In genomic region chr15:32767236-32767635, GRCh38 we compare ENCODE assay signal across 34 cellular contexts. TPM values are rescaled to one million over a fixed set of nuclear protein-coding genes. Genes with fewer than 3 reads are reported as not detected.
"Had no signal": no experiment of that assay in that cellular context is flagged by ENCODE, and none has a peak within 500 bp of the region (broad histone marks: within the 10 kb centered on the region; RNA-seq: fewer than 3 reads in every experiment).

No MANE protein-coding gene starts in this region.

- H3K4me3 Mint-ChIP-seq: activated CD4-positive, alpha-beta memory T cell treated with anti-CD3 and anti-CD28 coated beads for 36 hours; activated CD4-positive, alpha-beta T cell treated with anti-CD3 and anti-CD28 coated beads for 36 hours; activated CD4-positive, alpha-beta T cell treated with anti-CD3 and anti-CD28 coated beads, Interleukin-2, amount 10 ng/mL, durations not matched to agents 24 days and 14 days; activated CD8-positive, alpha-beta memory T cell treated with anti-CD3 and anti-CD28 coated beads, Interleukin-2, amount 10 ng/mL, durations not matched to agents 7 days and 5 days; activated CD8-positive, alpha-beta T cell treated with anti-CD3 and anti-CD28 coated beads, Interleukin-2, amount 10 ng/mL, durations not matched to agents 7 days and 5 days; activated naive CD4-positive, alpha-beta T cell treated with anti-CD3 and anti-CD28 coated beads, Interleukin-2, amount 10 ng/mL, durations not matched to agents 7 days and 5 days; activated naive CD8-positive, alpha-beta T cell treated with anti-CD3 and anti-CD28 coated beads, Interleukin-2, amount 10 ng/mL, durations not matched to agents 7 days and 5 days; activated T-helper 1 cell treated with anti-CD3 and anti-CD28 coated beads, Interleukin-12 subunit alpha, Interleukin-12 subunit beta, Interleukin-2, Interleukin-4 antibody, amounts not matched to agents 30 ng/mL and 10 ng/mL and 1 ng/mL, durations not matched to agents 14 hours and 24 hours and 36 hours; central memory CD8-positive, alpha-beta T cell; dendritic cell treated with granulocyte-macrophage colony-stimulating factor and Interleukin-4, amounts not matched to agents 40 ng/mL and 50 ng/mL, for 4 days; endodermal cell; T-helper 17 cell; T-helper 2 cell treated with Interferon-gamma antibody and Interleukin-4, amounts not matched to agents 5 μg/mL and 100 μg/mL, for 36 hours had no signal

- H3K27me3 ChIP-seq: ascending aorta, brain microvascular endothelial cell, dorsolateral prefrontal cortex had no signal

- DNase-seq: activated CD4-positive, alpha-beta memory T cell treated with anti-CD3 and anti-CD28 coated beads for 36 hours; activated CD4-positive, alpha-beta T cell treated with anti-CD3 and anti-CD28 coated beads for 36 hours; activated CD4-positive, alpha-beta T cell treated with anti-CD3 and anti-CD28 coated beads, Interleukin-2, amount 10 ng/mL, durations not matched to agents 24 days and 14 days; activated CD4-positive, CD25-positive, alpha-beta regulatory T cell; activated CD4-positive, CD25-positive, alpha-beta regulatory T cell treated with anti-CD3 and anti-CD28 coated beads, Interleukin-2, amount 50 U/mL, for 72 hours; activated CD8-positive, alpha-beta memory T cell treated with anti-CD3 and anti-CD28 coated beads, Interleukin-2, amount 10 ng/mL, durations not matched to agents 7 days and 5 days; activated CD8-positive, alpha-beta memory T cell treated with anti-CD3 and anti-CD28 coated beads, Interleukin-2, amount 50 U/mL, for 4 hours; activated CD8-positive, alpha-beta T cell treated with anti-CD3 and anti-CD28 coated beads, Interleukin-2, amount 10 ng/mL, durations not matched to agents 7 days and 5 days; activated gamma-delta T cell; activated naive CD4-positive, alpha-beta T cell; activated naive CD4-positive, alpha-beta T cell treated with anti-CD3 and anti-CD28 coated beads, Interleukin-2, amount 10 ng/mL, durations not matched to agents 7 days and 5 days; activated naive CD8-positive, alpha-beta T cell treated with anti-CD3 and anti-CD28 coated beads, Interleukin-2, amount 10 ng/mL, durations not matched to agents 7 days and 5 days; activated T-cell treated with anti-CD3 and anti-CD28 coated beads, Interleukin-2, amount 50 U/mL, for 1 hour; activated T-cell treated with anti-CD3 and anti-CD28 coated beads, Interleukin-2, amount 50 U/mL, for 48 hours; brain microvascular endothelial cell; dorsolateral prefrontal cortex; effector memory CD4-positive, alpha-beta T cell; endodermal cell; foreskin fibroblast; head of caudate nucleus; T-helper 17 cell; T1000 had no signal

- H3K27me3 Mint-ChIP-seq: activated naive CD4-positive, alpha-beta T cell treated with anti-CD3 and anti-CD28 coated beads, Interleukin-2, amount 10 ng/mL, durations not matched to agents 7 days and 5 days; T-helper 17 cell had no signal

- H3K4me3 ChIP-seq: ascending aorta, coronary artery, dorsolateral prefrontal cortex had no signal

- H3K27ac ChIP-seq: ascending aorta, brain microvascular endothelial cell, coronary artery had no signal

- FAIRE-seq: bronchial epithelial cell, frontal cortex had no signal

- H3K36me3 Mint-ChIP-seq: activated CD4-positive, alpha-beta memory T cell treated with anti-CD3 and anti-CD28 coated beads for 36 hours; activated CD8-positive, alpha-beta memory T cell treated with anti-CD3 and anti-CD28 coated beads, Interleukin-2, amount 10 ng/mL, durations not matched to agents 7 days and 5 days; activated naive CD4-positive, alpha-beta T cell treated with anti-CD3 and anti-CD28 coated beads, Interleukin-2, amount 10 ng/mL, durations not matched to agents 7 days and 5 days; activated naive CD4-positive, alpha-beta T cell treated with anti-CD3 and anti-CD28 coated beads, Interleukin-2, amount 50 U/mL, for 72 hours; activated naive CD8-positive, alpha-beta T cell treated with anti-CD3 and anti-CD28 coated beads, Interleukin-2, amount 10 ng/mL, durations not matched to agents 7 days and 5 days had no signal

- H3K4me1 ChIP-seq: ascending aorta had no signal

- H3K36me3 ChIP-seq: ascending aorta, brain microvascular endothelial cell had no signal

- H3K4me1 Mint-ChIP-seq: activated CD4-positive, alpha-beta T cell treated with anti-CD3 and anti-CD28 coated beads for 36 hours; activated CD4-positive, alpha-beta T cell treated with anti-CD3 and anti-CD28 coated beads, Interleukin-2, amount 10 ng/mL, durations not matched to agents 24 days and 14 days; activated CD8-positive, alpha-beta memory T cell treated with anti-CD3 and anti-CD28 coated beads, Interleukin-2, amount 10 ng/mL, durations not matched to agents 7 days and 5 days; activated naive CD4-positive, alpha-beta T cell treated with anti-CD3 and anti-CD28 coated beads, Interleukin-2, amount 10 ng/mL, durations not matched to agents 7 days and 5 days; activated naive CD8-positive, alpha-beta T cell treated with anti-CD3 and anti-CD28 coated beads, Interleukin-2, amount 10 ng/mL, durations not matched to agents 7 days and 5 days; central memory CD8-positive, alpha-beta T cell; endodermal cell had no signal

- H3K27ac Mint-ChIP-seq: activated CD4-positive, alpha-beta memory T cell treated with anti-CD3 and anti-CD28 coated beads for 36 hours; activated CD4-positive, alpha-beta T cell treated with anti-CD3 and anti-CD28 coated beads for 36 hours; activated CD4-positive, alpha-beta T cell treated with anti-CD3 and anti-CD28 coated beads, Interleukin-2, amount 10 ng/mL, durations not matched to agents 24 days and 14 days; activated CD8-positive, alpha-beta memory T cell treated with anti-CD3 and anti-CD28 coated beads, Interleukin-2, amount 10 ng/mL, durations not matched to agents 7 days and 5 days; activated CD8-positive, alpha-beta T cell treated with anti-CD3 and anti-CD28 coated beads, Interleukin-2, amount 10 ng/mL, durations not matched to agents 7 days and 5 days; activated naive CD4-positive, alpha-beta T cell treated with anti-CD3 and anti-CD28 coated beads, Interleukin-2, amount 10 ng/mL, durations not matched to agents 7 days and 5 days; activated naive CD4-positive, alpha-beta T cell treated with anti-CD3 and anti-CD28 coated beads, Interleukin-2, amount 50 U/mL, for 72 hours; activated naive CD8-positive, alpha-beta T cell treated with anti-CD3 and anti-CD28 coated beads, Interleukin-2, amount 10 ng/mL, durations not matched to agents 7 days and 5 days; activated T-helper 1 cell treated with anti-CD3 and anti-CD28 coated beads, Interleukin-12 subunit alpha, Interleukin-12 subunit beta, Interleukin-2, Interleukin-4 antibody, amounts not matched to agents 30 ng/mL and 10 ng/mL and 1 ng/mL, durations not matched to agents 14 hours and 24 hours and 36 hours; activated T-helper 2 cell treated with anti-CD3 and anti-CD28 coated beads, Interferon-gamma antibody, Interleukin-2, Interleukin-4, amounts not matched to agents 10 μg/mL and 5 μg/mL and 100 μg/mL, durations not matched to agents 14 hours and 24 hours and 36 hours; dendritic cell treated with granulocyte-macrophage colony-stimulating factor and Interleukin-4, amounts not matched to agents 40 ng/mL and 50 ng/mL, for 4 days; endodermal cell; T-helper 17 cell; T-helper 2 cell treated with Interferon-gamma antibody and Interleukin-4, amounts not matched to agents 5 μg/mL and 100 μg/mL, for 36 hours had no signal

- H3K9me3 ChIP-seq: ascending aorta had no signal

- H3K9me3 Mint-ChIP-seq: activated CD4-positive, alpha-beta memory T cell treated with anti-CD3 and anti-CD28 coated beads for 36 hours; activated CD4-positive, alpha-beta T cell treated with anti-CD3 and anti-CD28 coated beads, Interleukin-2, amount 10 ng/mL, durations not matched to agents 24 days and 14 days; activated naive CD4-positive, alpha-beta T cell treated with anti-CD3 and anti-CD28 coated beads, Interleukin-2, amount 10 ng/mL, durations not matched to agents 7 days and 5 days; activated naive CD4-positive, alpha-beta T cell treated with anti-CD3 and anti-CD28 coated beads, Interleukin-2, amount 50 U/mL, for 72 hours; activated naive CD8-positive, alpha-beta T cell treated with anti-CD3 and anti-CD28 coated beads, Interleukin-2, amount 10 ng/mL, durations not matched to agents 7 days and 5 days; activated T-helper 1 cell treated with anti-CD3 and anti-CD28 coated beads, Interleukin-12 subunit alpha, Interleukin-12 subunit beta, Interleukin-2, Interleukin-4 antibody, amounts not matched to agents 30 ng/mL and 10 ng/mL and 1 ng/mL, durations not matched to agents 14 hours and 24 hours and 36 hours; activated T-helper 2 cell treated with anti-CD3 and anti-CD28 coated beads, Interferon-gamma antibody, Interleukin-2, Interleukin-4, amounts not matched to agents 10 μg/mL and 5 μg/mL and 100 μg/mL, durations not matched to agents 14 hours and 24 hours and 36 hours; central memory CD8-positive, alpha-beta T cell; dendritic cell treated with granulocyte-macrophage colony-stimulating factor and Interleukin-4, amounts not matched to agents 40 ng/mL and 50 ng/mL, for 4 days; T-helper 2 cell treated with Interferon-gamma antibody and Interleukin-4, amounts not matched to agents 5 μg/mL and 100 μg/mL, for 36 hours had no signal

- ATAC-seq: activated CD4-positive, alpha-beta T cell treated with anti-CD3 and anti-CD28 coated beads for 36 hours; activated CD8-positive, alpha-beta memory T cell treated with anti-CD3 and anti-CD28 coated beads, Interleukin-2, amount 10 ng/mL, durations not matched to agents 7 days and 5 days; activated CD8-positive, alpha-beta T cell treated with anti-CD3 and anti-CD28 coated beads, Interleukin-2, amount 10 ng/mL, durations not matched to agents 7 days and 5 days; activated naive CD4-positive, alpha-beta T cell treated with anti-CD3 and anti-CD28 coated beads, Interleukin-2, amount 50 U/mL, for 72 hours; esophagus mucosa; T-helper 17 cell had no signal

RNA-seq across cellular contexts. Expression of gene GREM1, which starts 49.4 kb away (rescaled TPM):
- total RNA-seq: activated CD4-positive, alpha-beta memory T cell treated with anti-CD3 and anti-CD28 coated beads for 36 hours; activated CD4-positive, alpha-beta T cell treated with anti-CD3 and anti-CD28 coated beads for 36 hours; activated CD4-positive, alpha-beta T cell treated with anti-CD3 and anti-CD28 coated beads, Interleukin-2, amount 10 ng/mL, durations not matched to agents 24 days and 14 days; activated CD8-positive, alpha-beta memory T cell treated with anti-CD3 and anti-CD28 coated beads for 36 hours; activated CD8-positive, alpha-beta memory T cell treated with anti-CD3 and anti-CD28 coated beads, Interleukin-2, amount 10 ng/mL, durations not matched to agents 7 days and 5 days; activated CD8-positive, alpha-beta T cell treated with anti-CD3 and anti-CD28 coated beads, Interleukin-2, amount 10 ng/mL, durations not matched to agents 7 days and 5 days; activated naive CD4-positive, alpha-beta T cell treated with anti-CD3 and anti-CD28 coated beads, Interleukin-2, amount 50 U/mL, for 72 hours; activated naive CD8-positive, alpha-beta T cell treated with anti-CD3 and anti-CD28 coated beads, Interleukin-2, amount 10 ng/mL, durations not matched to agents 7 days and 5 days; activated T-helper 1 cell treated with anti-CD3 and anti-CD28 coated beads, Interleukin-12 subunit alpha, Interleukin-12 subunit beta, Interleukin-2, Interleukin-4 antibody, amounts not matched to agents 30 ng/mL and 10 ng/mL and 1 ng/mL, durations not matched to agents 14 hours and 24 hours and 36 hours; activated T-helper 2 cell treated with anti-CD3 and anti-CD28 coated beads, Interferon-gamma antibody, Interleukin-2, Interleukin-4, amounts not matched to agents 10 μg/mL and 5 μg/mL and 100 μg/mL, durations not matched to agents 14 hours and 24 hours and 36 hours; ascending aorta; T-helper 17 cell had no signal
